Comparison of ENCODE assay signal across 8 cellular contexts in genomic region chr7:101816499-101817030, GRCh38. TPM values are rescaled to one million over a fixed set of nuclear protein-coding genes. Genes with fewer than 3 reads are reported as not detected.
DNase-seq lines count a peak whose midpoint lies in the region; ATAC-seq and TF ChIP-seq lines count a peak whose summit lies in the region.

No MANE protein-coding gene starts in this region.

- peak overlapping the region; percentile 79 for H3K4me3 ChIP-seq in ectodermal cell (ENCODE audit: insufficient read depth, low read depth, low read length)
- peak overlapping the region; percentile 68 to 69 for H3K4me3 ChIP-seq in testis

- peak; percentile 25 for ATAC-seq in HG03045 (IDR thresholded peaks at IDR 0.05; ENCODE audit: unreplicated experiment)
- ATAC-seq in HG03095 (IDR thresholded peaks at IDR 0.05; ENCODE audit: unreplicated experiment) = no peak

- H3K36me3 ChIP-seq in ectodermal cell (ENCODE audit: control insufficient read depth, insufficient read depth, low read length) = no peaks in the 10 kb centered on the region
- H3K36me3 ChIP-seq in testis (ENCODE audit: low read depth, missing control alignments) = no peaks in the 10 kb centered on the region

- H3K27ac ChIP-seq in ectodermal cell (ENCODE audit: insufficient read depth, low read depth, low read length, poor library complexity, severe bottlenecking) (no peak overlapping the region), testis (peak overlapping the region in 1 of 2 donors; percentile 69)

- H3K9me3 ChIP-seq in ectodermal cell (ENCODE audit: control insufficient read depth, low read length) (no peaks in the 10 kb centered on the region), testis (no peaks in the 10 kb centered on the region)

- no peak for TF ChIP-seq CTCF in testis (IDR thresholded peaks at IDR 0.05)

- intact Hi-C loops in testis (cut with DNase I; ENCODE audit: low total_unique reads) = no loop called here

- DNase-seq in NCI-H146 (lab: John Stamatoyannopoulos, UW) (peak; percentile 51), NCI-H146 treated with DMSO at 0.1 percent for 48 hours (lab: John Stamatoyannopoulos, UW; ENCODE audit: unreplicated experiment) (no peak), SW480 (ENCODE audit: low spot score) (peak; percentile 77), medulla oblongata (ENCODE audit: extremely low spot score) (peak; percentile 55), testis (peak; percentile 30)

- H3K4me1 ChIP-seq in ectodermal cell (ENCODE audit: control insufficient read depth, insufficient read depth, low read length) (peaks cover 21% of the 10 kb centered on the region), testis (peaks cover 12% of the 10 kb centered on the region)

- H3K27me3 ChIP-seq in ectodermal cell (ENCODE audit: control insufficient read depth, insufficient read depth, low read length, poor library complexity, severe bottlenecking) (peaks cover 43% of the 10 kb centered on the region), testis (no peaks in the 10 kb centered on the region)

- 0% methylated on average over 90 of the region's 90 CpGs for WGBS in ectodermal cell, 2 experiments
- no CpG with 5 or more reads among the region's 90 CpGs for WGBS in testis, 2 donors

- no peak for TF ChIP-seq POLR2A in testis (IDR thresholded peaks at IDR 0.05)

RNA-seq across cellular contexts. Expression of gene CUX1, which starts 0.9 kb away (rescaled TPM):
- 47.8 TPM for polyA plus RNA-seq in ectodermal cell (2013, experiment 1 of 4)
- 51.6 TPM for polyA plus RNA-seq in ectodermal cell (2013, experiment 2 of 4)
- polyA plus RNA-seq in ectodermal cell (2013, experiment 3 of 4) = 38.9 TPM
- polyA plus RNA-seq in ectodermal cell (2013, experiment 4 of 4) = 47.5 TPM
- 10 to 100 TPM; 43.1 to 46.3 TPM for total RNA-seq in testis
- 30.8 TPM for polyA plus RNA-seq in testis (ENCODE audit: insufficient read depth, low read depth, low replicate concordance)
